Comparison of ENCODE assay signal across 26 cellular contexts in the genomic region with DNA sequence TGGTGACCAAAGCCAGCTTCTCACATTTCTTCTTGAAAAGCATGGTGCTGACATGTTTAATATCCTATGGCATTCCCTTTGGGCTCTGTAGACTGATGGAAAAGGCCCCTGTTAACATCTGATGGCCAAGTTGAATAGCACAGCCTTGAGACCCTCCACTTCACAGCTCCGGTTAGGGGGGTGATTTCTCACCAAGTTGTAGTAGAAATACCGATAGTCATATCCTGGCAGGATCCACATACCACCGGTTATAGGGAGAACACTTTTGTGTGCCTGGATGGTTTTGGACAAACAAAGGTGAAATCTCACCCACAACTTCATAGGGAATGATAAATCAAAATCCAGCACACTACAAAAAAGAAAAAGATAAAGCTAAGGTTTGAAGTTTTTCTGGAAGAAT.
"Had no signal": no experiment of that assay in that cellular context is flagged by ENCODE, and none has a peak within 500 bp of the region (broad histone marks: within the 10 kb centered on the region; RNA-seq: fewer than 3 reads in every experiment).

No MANE protein-coding gene starts in this region.

- H3K27me3 ChIP-seq: body of pancreas had no signal

- H3K36me3 Mint-ChIP-seq: activated CD8-positive, alpha-beta memory T cell treated with anti-CD3 and anti-CD28 coated beads, Interleukin-2, amount 10 ng/mL, durations not matched to agents 7 days and 5 days; activated naive CD4-positive, alpha-beta T cell treated with anti-CD3 and anti-CD28 coated beads, Interleukin-2, amount 50 U/mL, for 24 hours had no signal

- H3K4me3 Mint-ChIP-seq: activated B cell treated with CpG ODN at 0.5 μM for 24 hours; activated CD4-positive, alpha-beta T cell treated with anti-CD3 and anti-CD28 coated beads, Interleukin-2, amount 10 ng/mL, durations not matched to agents 24 days and 14 days; activated CD8-positive, alpha-beta memory T cell treated with anti-CD3 and anti-CD28 coated beads, Interleukin-2, amount 10 ng/mL, durations not matched to agents 7 days and 5 days; activated naive CD4-positive, alpha-beta T cell treated with anti-CD3 and anti-CD28 coated beads, Interleukin-2, amount 50 U/mL, for 24 hours; activated T-cell treated with anti-CD3 and anti-CD28 coated beads, Interleukin-2, amount 50 U/mL, for 24 hours; activated T-helper 1 cell treated with anti-CD3 and anti-CD28 coated beads, Interleukin-12 subunit alpha, Interleukin-12 subunit beta, Interleukin-2, Interleukin-4 antibody, amounts not matched to agents 30 ng/mL and 10 ng/mL and 1 ng/mL, durations not matched to agents 14 hours and 24 hours and 36 hours; T-helper 1 cell treated with Interleukin-12 subunit alpha and Interleukin-12 subunit beta and Interleukin-4 antibody, amounts not matched to agents 30 μg/mL and 1 μg/mL, for 36 hours had no signal

- H3K4me3 ChIP-seq: body of pancreas had no signal

- H3K27ac Mint-ChIP-seq: activated B cell treated with CpG ODN at 0.5 μM for 24 hours; activated CD4-positive, alpha-beta T cell treated with anti-CD3 and anti-CD28 coated beads, Interleukin-2, amount 10 ng/mL, durations not matched to agents 24 days and 14 days; activated CD8-positive, alpha-beta memory T cell treated with anti-CD3 and anti-CD28 coated beads, Interleukin-2, amount 10 ng/mL, durations not matched to agents 7 days and 5 days; activated naive CD4-positive, alpha-beta T cell treated with anti-CD3 and anti-CD28 coated beads, Interleukin-2, amount 50 U/mL, for 24 hours; activated T-cell treated with anti-CD3 and anti-CD28 coated beads, Interleukin-2, amount 50 U/mL, for 24 hours; activated T-helper 1 cell treated with anti-CD3 and anti-CD28 coated beads, Interleukin-12 subunit alpha, Interleukin-12 subunit beta, Interleukin-2, Interleukin-4 antibody, amounts not matched to agents 30 ng/mL and 10 ng/mL and 1 ng/mL, durations not matched to agents 14 hours and 24 hours and 36 hours; T-helper 1 cell treated with Interleukin-12 subunit alpha and Interleukin-12 subunit beta and Interleukin-4 antibody, amounts not matched to agents 30 μg/mL and 1 μg/mL, for 36 hours had no signal

- H3K4me1 ChIP-seq: body of pancreas had no signal

- ATAC-seq: activated CD8-positive, alpha-beta memory T cell treated with anti-CD3 and anti-CD28 coated beads, Interleukin-2, amount 10 ng/mL, durations not matched to agents 7 days and 5 days; body of pancreas; Panc1; Right ventricle myocardium inferior had no signal

- H3K27me3 Mint-ChIP-seq: activated B cell treated with CpG ODN at 0.5 μM for 24 hours; activated naive CD4-positive, alpha-beta T cell treated with anti-CD3 and anti-CD28 coated beads, Interleukin-2, amount 50 U/mL, for 24 hours; activated T-cell treated with anti-CD3 and anti-CD28 coated beads, Interleukin-2, amount 50 U/mL, for 24 hours had no signal

- H3K9me3 ChIP-seq: body of pancreas had no signal

- DNase-seq: activated B cell treated with CpG ODN at 0.5 μM for 24 hours; activated CD4-positive, alpha-beta T cell treated with anti-CD3 and anti-CD28 coated beads for 1 hour; activated CD4-positive, alpha-beta T cell treated with anti-CD3 and anti-CD28 coated beads, Interleukin-2, amount 10 ng/mL, durations not matched to agents 24 days and 14 days; activated CD4-positive, alpha-beta T cell treated with anti-CD3 and anti-CD28 coated beads, Interleukin-2, amount 50 U/mL, for 48 hours; activated CD8-positive, alpha-beta memory T cell treated with anti-CD3 and anti-CD28 coated beads, Interleukin-2, amount 10 ng/mL, durations not matched to agents 7 days and 5 days; activated effector memory CD4-positive, alpha-beta T cell treated with Interleukin-2 at 50 U/mL for 16 hours; activated naive CD4-positive, alpha-beta T cell; activated T-cell treated with anti-CD3 and anti-CD28 coated beads, Interleukin-2, amount 50 U/mL, for 24 hours; aorta; body of pancreas; Kasumi-1; KBM-7; NCI-H146; NCI-H187 treated with DMSO at 0.1 percent for 48 hours; NCI-H2171; NCI-H526; NCI-H82; NK-92 treated with Interleukin-12 subunit alpha and Interleukin-12 subunit beta, amount 100 ng/mL, for 24 hours; OCI-M1; RPMI8226; T-helper 9 cell had no signal

- H3K9me3 Mint-ChIP-seq: activated CD4-positive, alpha-beta T cell treated with anti-CD3 and anti-CD28 coated beads, Interleukin-2, amount 10 ng/mL, durations not matched to agents 24 days and 14 days; activated T-helper 1 cell treated with anti-CD3 and anti-CD28 coated beads, Interleukin-12 subunit alpha, Interleukin-12 subunit beta, Interleukin-2, Interleukin-4 antibody, amounts not matched to agents 30 ng/mL and 10 ng/mL and 1 ng/mL, durations not matched to agents 14 hours and 24 hours and 36 hours had no signal

- H3K4me1 Mint-ChIP-seq: activated CD8-positive, alpha-beta memory T cell treated with anti-CD3 and anti-CD28 coated beads, Interleukin-2, amount 10 ng/mL, durations not matched to agents 7 days and 5 days; activated naive CD4-positive, alpha-beta T cell treated with anti-CD3 and anti-CD28 coated beads, Interleukin-2, amount 50 U/mL, for 24 hours had no signal

- H3K27ac ChIP-seq: body of pancreas had no signal
